Comparison of ENCODE assay signal across 3 cellular contexts in genomic region chrX:13843150-13843721, GRCh38.
TF ChIP-seq lines count a peak whose summit lies in the region.

No MANE protein-coding gene starts in this region.

TF ChIP-seq in A549, 52 proteins besides CTCF, POLR2A, EP300 and RAD21 (continued from another document):
- no peak for TF ChIP-seq ZFP36 (IDR thresholded peaks at IDR 0.05; ENCODE audit: borderline replicate concordance, partially characterized antibody)
- TF ChIP-seq EHF (CRISPR knock-in tag; IDR thresholded peaks at IDR 0.05) = no peak
- TF ChIP-seq CBX2 (IDR thresholded peaks at IDR 0.05; ENCODE audit: borderline replicate concordance, low read depth) = no peak
- TF ChIP-seq ELK1 (IDR thresholded peaks at IDR 0.05; ENCODE audit: low read depth, low read length) = no peak
- TF ChIP-seq ZSCAN20 (CRISPR knock-in tag; IDR thresholded peaks at IDR 0.05) = no peak
- no peak for TF ChIP-seq RARB (CRISPR knock-in tag; IDR thresholded peaks at IDR 0.05)
- no peak for TF ChIP-seq RFX5 (IDR thresholded peaks at IDR 0.05)
- TF ChIP-seq HEYL (CRISPR knock-in tag; IDR thresholded peaks at IDR 0.05) = no peak
- TF ChIP-seq ZNF302 (CRISPR knock-in tag; IDR thresholded peaks at IDR 0.05) = no peak
- no peak for TF ChIP-seq GATA3 (IDR thresholded peaks at IDR 0.05; ENCODE audit: borderline replicate concordance)
- TF ChIP-seq POLR2AphosphoS2 (conservative IDR thresholded peaks at IDR 0.05; ENCODE audit: low read length) = no peak
- TF ChIP-seq EHMT2 (IDR thresholded peaks at IDR 0.05; ENCODE audit: low read depth) = no peak
- no peak for TF ChIP-seq SMC3 (IDR thresholded peaks at IDR 0.05)
- TF ChIP-seq TP53 (CRISPR knock-in tag; IDR thresholded peaks at IDR 0.05) = no peak
- TF ChIP-seq BCL3 (IDR thresholded peaks at IDR 0.05) = no peak
- TF ChIP-seq E2F6 (IDR thresholded peaks at IDR 0.05; ENCODE audit: borderline replicate concordance, low read depth) = no peak
- no peak for TF ChIP-seq PHF8 (IDR thresholded peaks at IDR 0.05; ENCODE audit: borderline replicate concordance, low read depth)

TF ChIP-seq in GM12891, 5 proteins besides CTCF, POLR2A, EP300 and RAD21 (continued from another document):
- TF ChIP-seq POU2F2 (IDR thresholded peaks at IDR 0.05; ENCODE audit: low read depth, low read length) = no peak
- TF ChIP-seq PAX5 (IDR thresholded peaks at IDR 0.05; ENCODE audit: insufficient read depth, low read length, severe bottlenecking) = no peak

TF ChIP-seq in GM12878, 131 proteins besides CTCF, POLR2A, EP300 and RAD21 (continued from another document):
- TF ChIP-seq BHLHE40 (IDR thresholded peaks at IDR 0.05; ENCODE audit: borderline replicate concordance in 1 of 2, low read depth in 2 of 2, low read length in 1 of 2) (peak in 1 of 2 experiments; percentile 30; a peak in 1 of 4 replicates), MTA2 (IDR thresholded peaks at IDR 0.05; ENCODE audit: low read depth) (peak; percentile 16; the same call in 1 of the 2 replicates)
